ENCODE assay signal across 8 cellular contexts in the genomic region with DNA sequence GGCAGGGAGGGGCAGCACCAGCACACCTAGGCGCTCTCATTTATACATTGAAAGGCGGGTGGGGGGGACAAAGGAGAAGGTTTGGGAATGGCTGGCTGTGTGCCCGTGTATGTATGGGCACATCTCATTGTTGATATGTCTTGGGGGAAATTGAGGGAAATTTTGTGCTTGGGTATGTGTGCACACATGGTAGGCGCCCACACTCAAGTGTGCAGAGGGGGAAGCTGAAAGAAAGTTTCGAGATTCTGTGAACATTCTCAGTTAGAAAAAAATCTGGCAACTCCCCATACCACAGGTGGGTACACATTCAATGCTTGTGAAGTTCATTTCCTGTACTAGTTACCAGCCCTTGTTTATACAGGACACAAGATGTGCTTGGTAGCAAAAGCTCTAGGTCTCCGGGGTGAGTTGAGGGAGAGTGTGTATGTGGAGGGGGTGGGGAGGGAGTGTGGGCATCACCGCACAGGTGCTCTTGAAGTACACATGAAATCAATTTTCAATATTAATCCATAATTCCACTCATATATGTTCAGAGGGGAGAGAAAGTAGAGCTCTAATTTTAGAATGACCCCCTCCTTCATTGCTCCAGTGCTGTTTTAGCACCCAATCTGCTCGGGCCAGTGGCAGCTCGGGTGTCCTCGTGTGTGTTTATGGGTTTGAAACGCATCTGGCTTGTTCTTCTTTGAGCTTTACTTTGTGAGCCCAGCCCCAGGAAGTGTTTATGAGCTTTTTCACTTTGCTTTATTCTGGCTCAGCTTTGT.
DNase-seq lines count a peak whose midpoint lies in the region; ATAC-seq, FAIRE-seq and TF ChIP-seq lines count a peak whose summit lies in the region.

No MANE protein-coding gene starts in this region.

- H3K27ac Mint-ChIP-seq in activated naive CD8-positive, alpha-beta T cell treated with anti-CD3 and anti-CD28 coated beads, Interleukin-2, amount 50 U/mL, for 24 hours = peak overlapping the region; percentile 67

- peak; percentile 36 for DNase-seq in activated gamma-delta T cell treated with Interleukin-2 at 50 U/mL for 16 hours
- DNase-seq in activated gamma-delta T cell (lab: John Stamatoyannopoulos, UW) = no peak
- DNase-seq in activated naive CD8-positive, alpha-beta T cell treated with anti-CD3 and anti-CD28 coated beads, Interleukin-2, amount 50 U/mL, for 24 hours = no peak
- no peak for DNase-seq in pancreas
- no peak for DNase-seq in SIG-M5 (lab: John Stamatoyannopoulos, UW)
- no peak for DNase-seq in DMS 273 treated with DMSO at 0.1 percent for 48 hours (lab: John Stamatoyannopoulos, UW)
- DNase-seq in sciatic nerve (ENCODE audit: low spot score) = no peak

- no peaks in the 10 kb centered on the region for H3K36me3 Mint-ChIP-seq in activated naive CD8-positive, alpha-beta T cell treated with anti-CD3 and anti-CD28 coated beads, Interleukin-2, amount 50 U/mL, for 24 hours (ENCODE audit: low read depth)

- H3K9me3 Mint-ChIP-seq in activated naive CD8-positive, alpha-beta T cell treated with anti-CD3 and anti-CD28 coated beads, Interleukin-2, amount 50 U/mL, for 24 hours = no peaks in the 10 kb centered on the region

- H3K27ac ChIP-seq in pancreas = peak overlapping the region in 2 of 4 donors; percentile 30 to 39

- no peak overlapping the region for H3K4me3 ChIP-seq in pancreas

- peaks cover 63% of the 10 kb centered on the region for H3K4me1 Mint-ChIP-seq in activated naive CD8-positive, alpha-beta T cell treated with anti-CD3 and anti-CD28 coated beads, Interleukin-2, amount 50 U/mL, for 24 hours

- FAIRE-seq in pancreas (lab: Jason Lieb, UNC) = no peak

- intact Hi-C loops in pancreas (cut with DNase I) = no loop called here
- intact Hi-C loops in sciatic nerve (cut with DNase I) = no loop called here

- H3K36me3 ChIP-seq in pancreas = no peaks in the 10 kb centered on the region

- 66 to 71% methylated on average over 11 of the region's 11 CpGs for WGBS in pancreas, 2 donors

- TF ChIP-seq CTCF in pancreas (IDR thresholded peaks at IDR 0.05) = no peak

- H3K27me3 Mint-ChIP-seq in activated naive CD8-positive, alpha-beta T cell treated with anti-CD3 and anti-CD28 coated beads, Interleukin-2, amount 50 U/mL, for 24 hours = no peaks in the 10 kb centered on the region

- H3K27me3 ChIP-seq in pancreas = no peaks in the 10 kb centered on the region

- no peaks in the 10 kb centered on the region for H3K9me3 ChIP-seq in pancreas

- peak overlapping the region; percentile 46 for H3K4me3 Mint-ChIP-seq in activated naive CD8-positive, alpha-beta T cell treated with anti-CD3 and anti-CD28 coated beads, Interleukin-2, amount 50 U/mL, for 24 hours

- ATAC-seq in HG03342 (IDR thresholded peaks at IDR 0.05; ENCODE audit: unreplicated experiment) = peak; percentile 62
- ATAC-seq in activated naive CD8-positive, alpha-beta T cell treated with anti-CD3 and anti-CD28 coated beads, Interleukin-2, amount 50 U/mL, for 24 hours = peak; percentile 66
- peak; percentile 56 to 78 (median 65) for ATAC-seq in pancreas
- no peak for ATAC-seq in sciatic nerve

- peaks cover 0 to 30% (median 16%) of the 10 kb centered on the region in 3 donors for H3K4me1 ChIP-seq in pancreas
